ENCODE assay signal across 10 cellular contexts in genomic region chr2:181462032-181462431, GRCh38. TPM values are rescaled to one million over a fixed set of nuclear protein-coding genes. Genes with fewer than 3 reads are reported as not detected.
DNase-seq lines count a peak whose midpoint lies in the region; ATAC-seq lines count a peak whose summit lies in the region.
"Had no signal": no experiment of that assay in that cellular context is flagged by ENCODE, and none has a peak within 500 bp of the region (broad histone marks: within the 10 kb centered on the region; RNA-seq: fewer than 3 reads in every experiment).

No MANE protein-coding gene starts in this region.

- no peaks in the 10 kb centered on the region for H3K9me3 Mint-ChIP-seq in activated naive CD8-positive, alpha-beta T cell treated with anti-CD3 and anti-CD28 coated beads, Interleukin-2, amount 10 ng/mL, durations not matched to agents 7 days and 5 days

- POLR2A ChIA-PET in activated naive CD8-positive, alpha-beta T cell treated with anti-CD3 and anti-CD28 coated beads, Interleukin-2, amount 10 ng/mL, durations not matched to agents 7 days and 5 days (lab: Charles Lee): interaction anchor here (0.6 to 7.9 kb wide), 3 partner anchors 155 to 482 kb away, joined by 3 to 219 read pairs (median 4); partner anchors contain the start of gene UBE2E3

- H3K4me1 Mint-ChIP-seq in activated naive CD8-positive, alpha-beta T cell treated with anti-CD3 and anti-CD28 coated beads, Interleukin-2, amount 10 ng/mL, durations not matched to agents 7 days and 5 days: peaks cover 49% of the 10 kb centered on the region

- peak overlapping the region; percentile 44 for H3K27ac Mint-ChIP-seq in activated naive CD8-positive, alpha-beta T cell treated with anti-CD3 and anti-CD28 coated beads, Interleukin-2, amount 10 ng/mL, durations not matched to agents 7 days and 5 days

- no peaks in the 10 kb centered on the region for H3K27me3 Mint-ChIP-seq in activated naive CD8-positive, alpha-beta T cell treated with anti-CD3 and anti-CD28 coated beads, Interleukin-2, amount 10 ng/mL, durations not matched to agents 7 days and 5 days

- DNase-seq in ACHN (peak; percentile 28), ureter (ENCODE audit: low spot score) (no peak)
- DNase-seq in activated naive CD8-positive, alpha-beta T cell treated with anti-CD3 and anti-CD28 coated beads, Interleukin-2, amount 10 ng/mL, durations not matched to agents 7 days and 5 days: no peak
- no peak for DNase-seq in activated CD4-positive, CD25-positive, alpha-beta regulatory T cell treated with anti-CD3 and anti-CD28 coated beads, Interleukin-2, amount 50 U/mL, for 72 hours
- no peak for DNase-seq in stimulated activated CD4-positive, alpha-beta T cell treated with anti-CD3 and anti-CD28 coated beads, Interleukin-2, amount 100 ng/mL, for 24 hours
- DNase-seq: activated CD4-positive, alpha-beta T cell treated with anti-CD3 and anti-CD28 coated beads, Interleukin-2, amount 50 U/mL, for 48 hours; NCI-H345 had no signal

- in situ Hi-C loops in ACHN (cut with HindIII; ENCODE audit: low pct_ligation_motif_present, low pct_unique_long_range_greater_than_20kb, low sequenced_read_pairs): no loop called here

- peaks cover 55% of the 10 kb centered on the region for H3K36me3 Mint-ChIP-seq in activated naive CD8-positive, alpha-beta T cell treated with anti-CD3 and anti-CD28 coated beads, Interleukin-2, amount 10 ng/mL, durations not matched to agents 7 days and 5 days

- peak overlapping the region; percentile 53 for H3K4me3 Mint-ChIP-seq in activated naive CD8-positive, alpha-beta T cell treated with anti-CD3 and anti-CD28 coated beads, Interleukin-2, amount 10 ng/mL, durations not matched to agents 7 days and 5 days

- ATAC-seq in GM18907 (IDR thresholded peaks at IDR 0.05; ENCODE audit: unreplicated experiment) (peak; percentile 27), HG03354 (IDR thresholded peaks at IDR 0.05; ENCODE audit: poor library complexity, severe bottlenecking, unreplicated experiment) (peak; percentile 24), HG03280 (IDR thresholded peaks at IDR 0.05; ENCODE audit: unreplicated experiment) (no peak)
- ATAC-seq in activated naive CD8-positive, alpha-beta T cell treated with anti-CD3 and anti-CD28 coated beads, Interleukin-2, amount 10 ng/mL, durations not matched to agents 7 days and 5 days (ENCODE audit: low read depth): peak; percentile 13

RNA-seq across cellular contexts. Expression of gene ITGA4, which starts 4.8 kb away (rescaled TPM):
- total RNA-seq in activated naive CD8-positive, alpha-beta T cell treated with anti-CD3 and anti-CD28 coated beads, Interleukin-2, amount 10 ng/mL, durations not matched to agents 7 days and 5 days: 100 to 1,000 TPM; 216 to 227 TPM
- 7.4 TPM for total RNA-seq in ureter

Comparison
In these comparisons a context has a peak if more than half of its experiments do, and no peak if none do; other contexts are left out.
1. RNA of gene ITGA4, which starts 4.8 kb away (total RNA-seq): 216 to 227 TPM in activated naive CD8-positive, alpha-beta T cell treated with anti-CD3 and anti-CD28 coated beads, Interleukin-2, amount 10 ng/mL, durations not matched to agents 7 days and 5 days; 7.4 TPM in ureter (single experiment); every median in the first group is over 10 times any median in the second.